ENCODE assay signal across 1 cellular context in the genomic region with DNA sequence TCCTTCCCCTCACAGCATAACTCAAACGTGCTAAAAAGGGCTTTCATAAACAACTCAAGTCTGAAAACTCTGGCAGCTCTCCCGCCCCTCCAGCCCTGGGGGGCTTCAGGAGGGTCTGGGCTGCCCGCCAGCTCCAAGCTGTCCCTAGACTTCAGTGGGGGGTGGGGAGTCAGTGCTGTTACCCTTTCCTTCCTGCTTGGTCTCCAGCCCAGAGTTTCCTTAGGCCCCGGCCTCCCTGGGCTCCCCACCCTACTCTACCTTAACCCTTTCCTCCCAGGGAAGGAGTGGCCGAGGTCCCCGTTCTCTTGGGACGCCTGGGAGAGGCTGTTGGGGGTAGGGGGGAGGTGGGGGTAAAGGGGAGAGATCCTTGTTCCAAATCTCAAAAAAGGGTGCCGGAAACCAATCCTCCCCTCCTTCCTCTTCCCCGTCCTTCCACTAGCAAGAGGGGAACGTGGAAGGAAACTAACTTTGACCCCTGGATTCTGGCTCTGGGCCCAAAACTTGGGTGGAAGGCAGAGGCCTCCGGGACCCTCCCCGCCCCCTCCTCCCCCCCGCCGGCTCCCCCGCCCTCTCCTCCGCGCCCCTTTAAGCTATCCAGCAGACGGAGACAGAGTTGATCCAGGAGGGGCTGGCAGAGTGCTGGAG.
TF ChIP-seq lines count a peak whose summit lies in the region.

No MANE protein-coding gene starts in this region.

TF ChIP-seq in SK-N-SH treated with all-trans-retinoic acid at 6 μM for 48 hours, 23 proteins besides CTCF, POLR2A, EP300 and RAD21 (continued from another document):
- TF ChIP-seq, protein P1, sequence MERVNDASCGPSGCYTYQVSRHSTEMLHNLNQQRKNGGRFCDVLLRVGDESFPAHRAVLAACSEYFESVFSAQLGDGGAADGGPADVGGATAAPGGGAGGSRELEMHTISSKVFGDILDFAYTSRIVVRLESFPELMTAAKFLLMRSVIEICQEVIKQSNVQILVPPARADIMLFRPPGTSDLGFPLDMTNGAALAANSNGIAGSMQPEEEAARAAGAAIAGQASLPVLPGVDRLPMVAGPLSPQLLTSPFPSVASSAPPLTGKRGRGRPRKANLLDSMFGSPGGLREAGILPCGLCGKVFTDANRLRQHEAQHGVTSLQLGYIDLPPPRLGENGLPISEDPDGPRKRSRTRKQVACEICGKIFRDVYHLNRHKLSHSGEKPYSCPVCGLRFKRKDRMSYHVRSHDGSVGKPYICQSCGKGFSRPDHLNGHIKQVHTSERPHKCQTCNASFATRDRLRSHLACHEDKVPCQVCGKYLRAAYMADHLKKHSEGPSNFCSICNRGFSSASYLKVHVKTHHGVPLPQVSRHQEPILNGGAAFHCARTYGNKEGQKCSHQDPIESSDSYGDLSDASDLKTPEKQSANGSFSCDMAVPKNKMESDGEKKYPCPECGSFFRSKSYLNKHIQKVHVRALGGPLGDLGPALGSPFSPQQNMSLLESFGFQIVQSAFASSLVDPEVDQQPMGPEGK (CRISPR knock-in tag; IDR thresholded peaks at IDR 0.05; ENCODE audit: borderline replicate concordance), result no peak
- TF ChIP-seq, protein P2, sequence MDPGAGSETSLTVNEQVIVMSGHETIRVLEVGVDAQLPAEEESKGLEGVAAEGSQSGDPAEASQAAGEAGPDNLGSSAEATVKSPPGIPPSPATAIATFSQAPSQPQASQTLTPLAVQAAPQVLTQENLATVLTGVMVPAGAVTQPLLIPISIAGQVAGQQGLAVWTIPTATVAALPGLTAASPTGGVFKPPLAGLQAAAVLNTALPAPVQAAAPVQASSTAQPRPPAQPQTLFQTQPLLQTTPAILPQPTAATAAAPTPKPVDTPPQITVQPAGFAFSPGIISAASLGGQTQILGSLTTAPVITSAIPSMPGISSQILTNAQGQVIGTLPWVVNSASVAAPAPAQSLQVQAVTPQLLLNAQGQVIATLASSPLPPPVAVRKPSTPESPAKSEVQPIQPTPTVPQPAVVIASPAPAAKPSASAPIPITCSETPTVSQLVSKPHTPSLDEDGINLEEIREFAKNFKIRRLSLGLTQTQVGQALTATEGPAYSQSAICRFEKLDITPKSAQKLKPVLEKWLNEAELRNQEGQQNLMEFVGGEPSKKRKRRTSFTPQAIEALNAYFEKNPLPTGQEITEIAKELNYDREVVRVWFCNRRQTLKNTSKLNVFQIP (CRISPR knock-in tag; IDR thresholded peaks at IDR 0.05; ENCODE audit: borderline replicate concordance, low read depth), result no peak
TF ChIP-seq in SK-N-SH treated with all-trans-retinoic acid at 6 μM for 48 hours: peak in this region for 0.
